Comparison of ENCODE assay signal across 20 cellular contexts in genomic region chr6:139581485-139581865, GRCh38.
"Had no signal": no experiment of that assay in that cellular context is flagged by ENCODE, and none has a peak within 500 bp of the region (broad histone marks: within the 10 kb centered on the region; RNA-seq: fewer than 3 reads in every experiment).

No MANE protein-coding gene starts in this region.

- H3K9me3 ChIP-seq: esophagus muscularis mucosa, gastroesophageal sphincter, pancreas, prostate gland, right lobe of liver, testis, tibial nerve had no signal

- ATAC-seq: gastroesophageal sphincter, left lobe of liver, natural killer cell, pancreas, right lobe of liver had no signal

- H3K36me3 ChIP-seq: esophagus muscularis mucosa, gastroesophageal sphincter, pancreas, prostate gland, right lobe of liver, tibial nerve had no signal

- FAIRE-seq: pancreas had no signal

- H3K4me3 ChIP-seq: esophagus muscularis mucosa, gastroesophageal sphincter, pancreas, prostate gland, right lobe of liver, testis, tibial nerve had no signal

- H3K4me1 ChIP-seq: prostate gland, right lobe of liver, testis had no signal

- DNase-seq: effector memory CD4-positive, alpha-beta T cell; glutamatergic neuron; islet precursor cell; mammary epithelial cell; natural killer cell; occipital lobe; pancreas; retina; right lobe of liver; stimulated activated CD4-positive, alpha-beta T cell treated with anti-CD3 and anti-CD28 coated beads, Interleukin-2, amount 100 ng/mL, for 24 hours; stimulated activated CD4-positive, alpha-beta T cell treated with anti-CD3 and anti-CD28 coated beads, Interleukin-4, amount 100 ng/mL, for 4 hours; stimulated activated naive B cell treated with anti-CD40 and anti-IgM and Interleukin-4, amounts not matched to agents 10 μg/mL and 1 μg/mL and 100 μg/mL, for 72 hours; stimulated activated naive CD8-positive, alpha-beta T cell treated with anti-CD3 and anti-CD28 coated beads, Interleukin-15, amount 100 ng/mL, for 72 hours; testis had no signal

- H3K27ac ChIP-seq: epithelial cell of prostate, esophagus muscularis mucosa, gastroesophageal sphincter, pancreas, prostate gland, right lobe of liver, testis, tibial nerve had no signal

- H3K27me3 ChIP-seq: esophagus muscularis mucosa, gastroesophageal sphincter, pancreas, right lobe of liver, testis, tibial nerve had no signal
